Comparison of ENCODE assay signal across 10 cellular contexts in the genomic region with DNA sequence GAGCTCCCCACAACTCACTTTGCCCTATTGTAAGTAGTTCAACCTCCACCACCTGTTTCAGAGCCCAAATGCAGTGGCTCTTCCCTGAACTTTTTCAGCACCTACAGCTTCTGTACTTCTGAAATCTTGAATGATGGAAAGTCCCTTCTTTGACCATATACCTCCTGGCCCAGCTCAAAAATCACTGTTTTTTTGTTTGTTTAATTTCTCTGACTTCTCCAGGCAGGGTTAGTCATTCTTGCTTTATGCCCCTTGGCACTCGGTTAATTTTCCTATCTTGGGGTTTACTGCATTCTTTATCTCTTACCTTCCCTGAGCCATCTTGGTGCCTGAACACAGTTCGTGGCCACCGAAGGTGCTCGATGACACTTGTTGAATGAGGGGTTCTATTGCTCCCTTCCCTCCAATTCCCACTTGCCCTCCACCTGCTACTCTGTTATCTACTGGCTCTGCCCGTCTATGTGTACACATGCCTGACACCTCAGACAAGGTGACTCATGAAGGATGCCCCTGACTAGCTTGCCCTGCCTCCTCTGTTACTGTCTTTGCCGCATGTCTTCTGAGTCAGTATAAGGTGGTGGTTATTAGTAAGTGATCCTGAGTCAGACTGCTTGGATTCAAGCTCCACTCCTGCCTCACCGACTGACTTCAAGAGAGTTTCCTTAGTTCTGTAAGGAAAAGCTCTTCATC. TPM values are rescaled to one million over a fixed set of nuclear protein-coding genes. Genes with fewer than 3 reads are reported as not detected.
A peak's percentile ranks its signal among the peaks of the same experiment; 100 is the strongest.
DNase-seq lines count a peak whose midpoint lies in the region; ATAC-seq and TF ChIP-seq lines count a peak whose summit lies in the region.
"Had no signal": no experiment of that assay in that cellular context is flagged by ENCODE, and none has a peak within 500 bp of the region (broad histone marks: within the 10 kb centered on the region; RNA-seq: fewer than 3 reads in every experiment).

No MANE protein-coding gene starts in this region.

- H3K27ac ChIP-seq in brain microvascular endothelial cell, result no peak overlapping the region
- H3K27ac ChIP-seq in prostate gland, result no peak overlapping the region

- H3K36me3 ChIP-seq in MG63, result no peaks in the 10 kb centered on the region
- H3K36me3 ChIP-seq in brain microvascular endothelial cell (replicated peaks), result no peaks in the 10 kb centered on the region
- no peaks in the 10 kb centered on the region for H3K36me3 ChIP-seq in prostate gland

- TF ChIP-seq POLR2A in prostate gland (IDR thresholded peaks at IDR 0.05), result no peak

- peaks cover 4% of the 10 kb centered on the region for H3K4me1 Mint-ChIP-seq in glutamatergic neuron (ENCODE audit: low read depth, unreplicated experiment)

- no peak overlapping the region for H3K4me3 ChIP-seq in MG63
- no peak overlapping the region for H3K4me3 ChIP-seq in brain microvascular endothelial cell (ENCODE audit: low read depth, low read length)
- H3K4me3 ChIP-seq in prostate gland, result no peak overlapping the region

- intact Hi-C loops in prostate gland (cut with DNase I), result no loop called here

- peak; percentile 92 for DNase-seq in EL
- peak; percentile 91 for DNase-seq in MG63
- DNase-seq in brain microvascular endothelial cell, result peak; percentile 85
- DNase-seq in renal cortical epithelial cell (ENCODE audit: low read depth), result peak; percentile 97
- no peak for DNase-seq in glutamatergic neuron
- no peak for DNase-seq in prostate gland (ENCODE audit: low spot score)
- DNase-seq in NCI-H2081 (lab: John Stamatoyannopoulos, UW), result no peak
- DNase-seq: amygdala, left cardiac atrium had no signal

- H3K9me3 Mint-ChIP-seq in glutamatergic neuron (ENCODE audit: unreplicated experiment), result no peaks in the 10 kb centered on the region

- no peak for TF ChIP-seq CTCF in brain microvascular endothelial cell (IDR thresholded peaks at IDR 0.05; ENCODE audit: low read depth, low read length, missing control alignments)
- no peak for TF ChIP-seq CTCF in glutamatergic neuron (IDR thresholded peaks at IDR 0.05; ENCODE audit: partially characterized antibody, unreplicated experiment)
- no peak for TF ChIP-seq CTCF in prostate gland (IDR thresholded peaks at IDR 0.05)

- H3K27ac Mint-ChIP-seq in glutamatergic neuron (ENCODE audit: unreplicated experiment), result no peak overlapping the region

- no peak for ATAC-seq in HG02852 (IDR thresholded peaks at IDR 0.05; ENCODE audit: unreplicated experiment)

- no peak overlapping the region for H3K4me3 Mint-ChIP-seq in glutamatergic neuron (ENCODE audit: unreplicated experiment)

- no peaks in the 10 kb centered on the region for H3K27me3 ChIP-seq in MG63
- no peaks in the 10 kb centered on the region for H3K27me3 ChIP-seq in brain microvascular endothelial cell (replicated peaks)
- H3K27me3 ChIP-seq in prostate gland (replicated peaks; ENCODE audit: insufficient read depth), result no peaks in the 10 kb centered on the region

- in situ Hi-C loops in brain microvascular endothelial cell (cut with HindIII; ENCODE audit: low pct_ligation_motif_present, low sequenced_read_pairs), result no loop called here

- peaks cover 4% of the 10 kb centered on the region for H3K36me3 Mint-ChIP-seq in glutamatergic neuron (ENCODE audit: unreplicated experiment)

- no peaks in the 10 kb centered on the region for H3K9me3 ChIP-seq in MG63
- no peaks in the 10 kb centered on the region for H3K9me3 ChIP-seq in prostate gland

- peaks cover 4% of the 10 kb centered on the region for H3K27me3 Mint-ChIP-seq in glutamatergic neuron (ENCODE audit: unreplicated experiment)

- 88% methylated on average over 7 of the region's 7 CpGs for WGBS in prostate gland

- no peaks in the 10 kb centered on the region for H3K4me1 ChIP-seq in prostate gland (replicated peaks)

RNA-seq across cellular contexts. Expression of a gene that starts 4.4 kb away (rescaled TPM):
- total RNA-seq in MG63 (2014; rRNA removed; shearing (Covaris generic); ENCODE audit: low replicate concordance), result not detected in 2 replicates
- total RNA-seq in renal cortical epithelial cell, result not detected in 2 replicates
- not detected for total RNA-seq in glutamatergic neuron (ENCODE audit: unreplicated experiment)
- 10 to 100 TPM in 1 of 2 donors, not detected in 1; 44.5 TPM for total RNA-seq in prostate gland

RNA-seq across cellular contexts. Expression of a gene that starts 13.5 kb away (rescaled TPM):
- total RNA-seq in MG63 (2014; rRNA removed; shearing (Covaris generic); ENCODE audit: low replicate concordance), result 41.0 and 60.4 TPM in 2 replicates
- total RNA-seq in renal cortical epithelial cell (34.7 and 45.1 TPM in 2 replicates), glutamatergic neuron (ENCODE audit: unreplicated experiment) (105 TPM), prostate gland (100 to 1,000 TPM in 1 of 2 donors, 10 to 100 TPM in 1; 98.8 to 104 TPM)

RNA-seq across cellular contexts. Expression of a gene that starts 23.9 kb away (rescaled TPM):
- 217 and 279 TPM in 2 replicates for total RNA-seq in MG63 (2014; rRNA removed; shearing (Covaris generic); ENCODE audit: low replicate concordance)
- total RNA-seq in renal cortical epithelial cell (217 and 526 TPM in 2 replicates), glutamatergic neuron (ENCODE audit: unreplicated experiment) (1,170 TPM), prostate gland (100 to 1,000 TPM; 322 to 534 TPM)

RNA-seq across cellular contexts. Expression of a gene that starts 48.1 kb away (rescaled TPM):
- 22.3 and 26.3 TPM in 2 replicates for total RNA-seq in MG63 (2014; rRNA removed; shearing (Covaris generic); ENCODE audit: low replicate concordance)
- total RNA-seq in renal cortical epithelial cell, result 33.3 and 51.7 TPM in 2 replicates
- total RNA-seq in glutamatergic neuron (ENCODE audit: unreplicated experiment), result 34.8 TPM
- total RNA-seq in prostate gland, result 10 to 100 TPM; 60.1 to 84.5 TPM

Comparison
In these comparisons a context has a peak if more than half of its experiments do, and no peak if none do; other contexts are left out.
1. DNase-seq: peak in EL (single experiment), MG63 (single experiment), brain microvascular endothelial cell (single experiment) and renal cortical epithelial cell (single experiment); none in glutamatergic neuron (single experiment), prostate gland (single experiment) and NCI-H2081 (0 of 2).